In the genomic region with DNA sequence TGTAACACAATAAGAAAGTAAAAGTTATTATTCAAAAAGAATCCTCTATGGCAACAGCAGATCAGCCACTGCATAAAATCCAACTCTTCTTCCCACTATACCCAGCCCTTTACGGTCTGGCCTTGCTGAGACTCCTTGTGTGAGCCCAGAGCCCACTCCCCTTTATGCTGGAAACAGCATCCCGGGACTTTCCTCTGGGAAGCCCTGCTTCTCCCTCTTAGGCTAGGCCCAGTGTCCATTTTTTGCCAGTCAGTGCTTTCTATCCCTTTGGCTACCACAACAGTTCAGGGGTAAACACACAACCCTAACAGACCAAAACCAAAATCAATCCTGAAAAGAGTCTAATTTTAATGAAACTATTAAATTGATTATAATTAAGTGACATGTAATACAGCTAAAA, we compare ENCODE assay signal across 2 cellular contexts.
TF ChIP-seq lines count a peak whose summit lies in the region.

No MANE protein-coding gene starts in this region.

TF ChIP-seq in SK-N-SH, 30 proteins besides CTCF, POLR2A, EP300 and RAD21:
- TF ChIP-seq GATA2 (CRISPR knock-in tag; IDR thresholded peaks at IDR 0.05): no peak
- no peak for TF ChIP-seq POLR2AphosphoS5 (IDR thresholded peaks at IDR 0.05; ENCODE audit: low read depth, low read length)
- TF ChIP-seq RXRA (IDR thresholded peaks at IDR 0.05; ENCODE audit: borderline replicate concordance, low read depth): no peak
- TF ChIP-seq FOXJ3 (CRISPR knock-in tag; IDR thresholded peaks at IDR 0.05): no peak
- TF ChIP-seq, protein P1, sequence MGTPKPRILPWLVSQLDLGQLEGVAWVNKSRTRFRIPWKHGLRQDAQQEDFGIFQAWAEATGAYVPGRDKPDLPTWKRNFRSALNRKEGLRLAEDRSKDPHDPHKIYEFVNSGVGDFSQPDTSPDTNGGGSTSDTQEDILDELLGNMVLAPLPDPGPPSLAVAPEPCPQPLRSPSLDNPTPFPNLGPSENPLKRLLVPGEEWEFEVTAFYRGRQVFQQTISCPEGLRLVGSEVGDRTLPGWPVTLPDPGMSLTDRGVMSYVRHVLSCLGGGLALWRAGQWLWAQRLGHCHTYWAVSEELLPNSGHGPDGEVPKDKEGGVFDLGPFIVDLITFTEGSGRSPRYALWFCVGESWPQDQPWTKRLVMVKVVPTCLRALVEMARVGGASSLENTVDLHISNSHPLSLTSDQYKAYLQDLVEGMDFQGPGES (IDR thresholded peaks at IDR 0.05; ENCODE audit: low read depth, low read length): no peak
- no peak for TF ChIP-seq MXI1 (IDR thresholded peaks at IDR 0.05; ENCODE audit: low read depth, low read length)
- TF ChIP-seq CHD2 (IDR thresholded peaks at IDR 0.05; ENCODE audit: low read length, partially characterized antibody): no peak
- no peak for TF ChIP-seq TCF12 (IDR thresholded peaks at IDR 0.05)
- TF ChIP-seq NFIC (IDR thresholded peaks at IDR 0.05; ENCODE audit: borderline replicate concordance): no peak
- no peak for TF ChIP-seq SMC3 (IDR thresholded peaks at IDR 0.05; ENCODE audit: low read depth, low read length)
- TF ChIP-seq RCOR1 (IDR thresholded peaks at IDR 0.05; ENCODE audit: low read length): no peak
- TF ChIP-seq TEAD4 (IDR thresholded peaks at IDR 0.05; ENCODE audit: borderline replicate concordance, insufficient read depth): no peak
- TF ChIP-seq, protein P2, sequence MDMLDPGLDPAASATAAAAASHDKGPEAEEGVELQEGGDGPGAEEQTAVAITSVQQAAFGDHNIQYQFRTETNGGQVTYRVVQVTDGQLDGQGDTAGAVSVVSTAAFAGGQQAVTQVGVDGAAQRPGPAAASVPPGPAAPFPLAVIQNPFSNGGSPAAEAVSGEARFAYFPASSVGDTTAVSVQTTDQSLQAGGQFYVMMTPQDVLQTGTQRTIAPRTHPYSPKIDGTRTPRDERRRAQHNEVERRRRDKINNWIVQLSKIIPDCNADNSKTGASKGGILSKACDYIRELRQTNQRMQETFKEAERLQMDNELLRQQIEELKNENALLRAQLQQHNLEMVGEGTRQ (IDR thresholded peaks at IDR 0.05; ENCODE audit: borderline replicate concordance, low read depth, low read length): no peak

TF ChIP-seq in endothelial cell of umbilical vein, 7 proteins besides CTCF, POLR2A, EP300 and RAD21:
- no peak for TF ChIP-seq FOS (IDR thresholded peaks at IDR 0.05; ENCODE audit: borderline replicate concordance, insufficient read depth, low read length)
- TF ChIP-seq GATA2 (IDR thresholded peaks at IDR 0.05; ENCODE audit: insufficient read depth, insufficient read length, low read depth, low read length): no peak
- TF ChIP-seq MYC (IDR thresholded peaks at IDR 0.05; ENCODE audit: low read depth, low read length): no peak
- TF ChIP-seq EZH2 (IDR thresholded peaks at IDR 0.05; ENCODE audit: borderline replicate concordance, low read depth, low read length, severe bottlenecking): no peak
- TF ChIP-seq, protein P3, sequence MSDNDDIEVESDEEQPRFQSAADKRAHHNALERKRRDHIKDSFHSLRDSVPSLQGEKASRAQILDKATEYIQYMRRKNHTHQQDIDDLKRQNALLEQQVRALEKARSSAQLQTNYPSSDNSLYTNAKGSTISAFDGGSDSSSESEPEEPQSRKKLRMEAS (IDR thresholded peaks at IDR 0.05; ENCODE audit: insufficient read depth, insufficient read length): no peak
- no peak for TF ChIP-seq POLR2AphosphoS5 (IDR thresholded peaks at IDR 0.05; ENCODE audit: insufficient read depth, low read depth, low read length)
- no peak for TF ChIP-seq JUN (IDR thresholded peaks at IDR 0.05; ENCODE audit: borderline replicate concordance, insufficient read depth, insufficient read length, low read depth)
